In genomic region chr3:27910456-27910855, GRCh38 we compare ENCODE assay signal across 33 cellular contexts.
A peak's percentile ranks its signal among the peaks of the same experiment; 100 is the strongest.
DNase-seq lines count a peak whose midpoint lies in the region; ATAC-seq, FAIRE-seq and TF ChIP-seq lines count a peak whose summit lies in the region.
"Had no signal": no experiment of that assay in that cellular context is flagged by ENCODE, and none has a peak within 500 bp of the region (broad histone marks: within the 10 kb centered on the region; RNA-seq: fewer than 3 reads in every experiment).

No MANE protein-coding gene starts in this region.

- H3K27me3 Mint-ChIP-seq in neural progenitor cell (ENCODE audit: insufficient read depth, low read depth) (no peaks in the 10 kb centered on the region), osteocyte (ENCODE audit: unreplicated experiment) (peaks cover 3% of the 10 kb centered on the region)
- no peaks in the 10 kb centered on the region for H3K27me3 Mint-ChIP-seq in T-helper 2 cell treated with Interferon-gamma antibody and Interleukin-4, amounts not matched to agents 5 μg/mL and 100 μg/mL, for 36 hours (ENCODE audit: low read depth)
- H3K27me3 Mint-ChIP-seq: activated CD8-positive, alpha-beta memory T cell treated with anti-CD3 and anti-CD28 coated beads, Interleukin-2, amount 10 ng/mL, durations not matched to agents 7 days and 5 days; T-cell had no signal

- H4K20me1 ChIP-seq in neural progenitor cell (ENCODE audit: low read depth) (no peaks in the 10 kb centered on the region), HepG2 (ENCODE audit: insufficient read depth, low read length) (no peaks in the 10 kb centered on the region)

- H3K27ac ChIP-seq in neural progenitor cell (no peak overlapping the region), HepG2 (ENCODE audit: extremely low read length, insufficient read depth, low read length) (no peak overlapping the region)
- H3K27ac ChIP-seq: C4-2B, esophagus squamous epithelium, neutrophil, upper lobe of left lung had no signal

- TF ChIP-seq RAD21 in HepG2 (CRISPR knock-in tag; IDR thresholded peaks at IDR 0.05), result no peak

- intact Hi-C loops in HepG2 (cut with micrococcal nuclease; ENCODE audit: unreplicated experiment), result loop anchor here (10.0 kb wide), 1 partner anchor 414 kb away; no protein-coding TSS in a partner anchor

- H3K4me1 ChIP-seq in neural progenitor cell (no peaks in the 10 kb centered on the region), HepG2 (ENCODE audit: insufficient read depth, low read length) (no peaks in the 10 kb centered on the region)
- H3K4me1 ChIP-seq: Caco-2, esophagus squamous epithelium, upper lobe of left lung had no signal

- no peaks in the 10 kb centered on the region for H3F3A ChIP-seq in neural progenitor cell (ENCODE audit: low read depth)

- H3K36me3 ChIP-seq in neural progenitor cell (no peaks in the 10 kb centered on the region), HepG2 (replicated peaks in 1 of 2; ENCODE audit: control insufficient read depth in 1 of 2, insufficient read depth in 2 of 2, low read length in 2 of 2) (no peaks in the 10 kb centered on the region)
- H3K36me3 ChIP-seq: esophagus squamous epithelium, neutrophil, upper lobe of left lung had no signal

- H3K9me3 ChIP-seq in neural progenitor cell (ENCODE audit: low read depth) (no peaks in the 10 kb centered on the region), HepG2 (ENCODE audit: low read length) (no peaks in the 10 kb centered on the region)
- H3K9me3 ChIP-seq: Caco-2, esophagus squamous epithelium, neutrophil, upper lobe of left lung had no signal

- H3K4me2 ChIP-seq in neural progenitor cell (peak overlapping the region; percentile 4), HepG2 (ENCODE audit: low read depth, low read length) (no peak overlapping the region)

- H3K4me1 Mint-ChIP-seq in neural progenitor cell, result peaks cover 2% of the 10 kb centered on the region
- peaks cover 3% of the 10 kb centered on the region for H3K4me1 Mint-ChIP-seq in T-helper 2 cell treated with Interferon-gamma antibody and Interleukin-4, amounts not matched to agents 5 μg/mL and 100 μg/mL, for 36 hours (ENCODE audit: low read depth)
- H3K4me1 Mint-ChIP-seq in osteocyte (ENCODE audit: unreplicated experiment), result no peaks in the 10 kb centered on the region
- H3K4me1 Mint-ChIP-seq: naive B cell had no signal

- ATAC-seq in HG02884 (IDR thresholded peaks at IDR 0.05; ENCODE audit: unreplicated experiment) (no peak), HepG2 (no peak)
- ATAC-seq: activated CD8-positive, alpha-beta memory T cell treated with anti-CD3 and anti-CD28 coated beads, Interleukin-2, amount 10 ng/mL, durations not matched to agents 7 days and 5 days; activated T-cell treated with anti-CD3 and anti-CD28 coated beads, Interleukin-2, amount 50 U/mL, for 4 hours; HCT116; Panc1; stimulated activated effector memory CD8-positive, alpha-beta T cell treated with anti-CD3 and anti-CD28 coated beads, Interleukin-12 subunit alpha, Interleukin-12 subunit beta, amount 100 ng/mL, for 72 hours; T-cell had no signal

- no TSS peak for BruUV-seq in HepG2 (replicated peaks; lab: Mats Ljungman, UMichigan)

- H3K27ac Mint-ChIP-seq in neural progenitor cell (no peak overlapping the region), osteocyte (ENCODE audit: unreplicated experiment) (no peak overlapping the region)
- H3K27ac Mint-ChIP-seq in T-helper 2 cell treated with Interferon-gamma antibody and Interleukin-4, amounts not matched to agents 5 μg/mL and 100 μg/mL, for 36 hours, result no peak overlapping the region
- H3K27ac Mint-ChIP-seq: activated CD8-positive, alpha-beta memory T cell treated with anti-CD3 and anti-CD28 coated beads, Interleukin-2, amount 10 ng/mL, durations not matched to agents 7 days and 5 days; progenitor cell of endocrine pancreas; stimulated activated effector memory CD8-positive, alpha-beta T cell treated with anti-CD3 and anti-CD28 coated beads, Interleukin-12 subunit alpha, Interleukin-12 subunit beta, amount 100 ng/mL, for 72 hours had no signal

- TF ChIP-seq POLR2A in HepG2 (IDR thresholded peaks at IDR 0.05; ENCODE audit: insufficient read depth in 1 of 2, low read depth in 2 of 2, low read length in 2 of 2), result no peak

- DNase-seq in AG08395 (ENCODE audit: low spot score) (peak; percentile 17), GM04503 (ENCODE audit: low read depth) (peak; percentile 3), astrocyte of the hippocampus (ENCODE audit: low read depth, low spot score) (peak; percentile 36), neural progenitor cell (ENCODE audit: low spot score) (no peak), HepG2 (ENCODE audit: low spot score) (no peak), osteocyte (ENCODE audit: extremely low spot score, unreplicated experiment) (no peak)
- no peak for DNase-seq in T-helper 2 cell treated with Interferon-gamma antibody and Interleukin-4, amounts not matched to agents 5 μg/mL and 100 μg/mL, for 36 hours (ENCODE audit: low spot score)
- DNase-seq: activated CD4-positive, alpha-beta T cell treated with anti-CD3 and anti-CD28 coated beads, Interleukin-2, amount 50 U/mL, for 4 hours; activated CD4-positive, CD25-positive, alpha-beta regulatory T cell; activated CD8-positive, alpha-beta memory T cell treated with anti-CD3 and anti-CD28 coated beads, Interleukin-2, amount 10 ng/mL, durations not matched to agents 7 days and 5 days; activated gamma-delta T cell treated with Interleukin-2 at 50 U/mL for 16 hours; activated T-cell treated with anti-CD3 and anti-CD28 coated beads, Interleukin-2, amount 50 U/mL, for 4 hours; Caco-2; esophagus squamous epithelium; hippocampal formation; Karpas-422; MV-4-11; naive B cell; NCI-H1436; NCI-H2081 treated with DMSO at 0.1 percent for 48 hours; NCI-H226; substantia nigra; T-cell; upper lobe of left lung had no signal

- POLR2A ChIA-PET in HepG2 (lab: Yijun Ruan, JAX), result no interaction called here

- no peaks in the 10 kb centered on the region for H3K36me3 Mint-ChIP-seq in neural progenitor cell
- H3K36me3 Mint-ChIP-seq in T-helper 2 cell treated with Interferon-gamma antibody and Interleukin-4, amounts not matched to agents 5 μg/mL and 100 μg/mL, for 36 hours (ENCODE audit: low read depth), result no peaks in the 10 kb centered on the region
- H3K36me3 Mint-ChIP-seq in osteocyte (ENCODE audit: unreplicated experiment), result no peaks in the 10 kb centered on the region
- H3K36me3 Mint-ChIP-seq: activated CD8-positive, alpha-beta memory T cell treated with anti-CD3 and anti-CD28 coated beads, Interleukin-2, amount 10 ng/mL, durations not matched to agents 7 days and 5 days; brain; naive B cell; stimulated activated effector memory CD8-positive, alpha-beta T cell treated with anti-CD3 and anti-CD28 coated beads, Interleukin-12 subunit alpha, Interleukin-12 subunit beta, amount 100 ng/mL, for 72 hours; T-cell had no signal

- H3K27me3 ChIP-seq in neural progenitor cell (no peaks in the 10 kb centered on the region), HepG2 (ENCODE audit: control insufficient read depth in 1 of 2, insufficient read depth in 2 of 2, low read length in 2 of 2) (no peaks in the 10 kb centered on the region)
- H3K27me3 ChIP-seq: esophagus squamous epithelium, neutrophil, upper lobe of left lung had no signal

- CTCF ChIA-PET in HepG2 (lab: Yijun Ruan, JAX; ENCODE audit: low intra/inter-chr PET ratio, low total read pairs), result no interaction called here

- H3K4me3 ChIP-seq in neural progenitor cell (no peak overlapping the region), HepG2 (replicated peaks in 1 of 3; ENCODE audit: insufficient read depth in 1 of 3, low read depth in 2 of 3, low read length in 3 of 3) (no peak overlapping the region)
- H3K4me3 ChIP-seq: esophagus squamous epithelium, upper lobe of left lung had no signal

- H3K9ac ChIP-seq in neural progenitor cell (no peak overlapping the region), HepG2 (ENCODE audit: insufficient read depth, low read depth, low read length) (no peak overlapping the region)

- in situ Hi-C loops in HepG2 (cut with HindIII; ENCODE audit: extremely low pct_ligation_motif_present, low pct_unique_long_range_greater_than_20kb), result no loop called here

- FAIRE-seq in HepG2 (lab: Jason Lieb, UNC), result no peak
- FAIRE-seq: G401.6 had no signal

- H3K9me3 Mint-ChIP-seq in neural progenitor cell (peaks cover 2% of the 10 kb centered on the region), osteocyte (ENCODE audit: unreplicated experiment) (no peaks in the 10 kb centered on the region)
- no peaks in the 10 kb centered on the region for H3K9me3 Mint-ChIP-seq in T-helper 2 cell treated with Interferon-gamma antibody and Interleukin-4, amounts not matched to agents 5 μg/mL and 100 μg/mL, for 36 hours
- H3K9me3 Mint-ChIP-seq: activated T-cell treated with anti-CD3 and anti-CD28 coated beads, Interleukin-2, amount 50 U/mL, for 4 hours; brain; naive B cell; stimulated activated effector memory CD8-positive, alpha-beta T cell treated with anti-CD3 and anti-CD28 coated beads, Interleukin-12 subunit alpha, Interleukin-12 subunit beta, amount 100 ng/mL, for 72 hours; T-cell had no signal

- WGBS in HepG2 (ENCODE audit: low lambda C conversion rate), result 1% methylated on average over 4 of the region's 4 CpGs

- no peak overlapping the region for H3K4me3 Mint-ChIP-seq in neural progenitor cell
- no peak overlapping the region for H3K4me3 Mint-ChIP-seq in T-helper 2 cell treated with Interferon-gamma antibody and Interleukin-4, amounts not matched to agents 5 μg/mL and 100 μg/mL, for 36 hours
- no peak overlapping the region for H3K4me3 Mint-ChIP-seq in osteocyte (ENCODE audit: unreplicated experiment)
- H3K4me3 Mint-ChIP-seq: activated CD8-positive, alpha-beta memory T cell treated with anti-CD3 and anti-CD28 coated beads, Interleukin-2, amount 10 ng/mL, durations not matched to agents 7 days and 5 days; activated T-cell treated with anti-CD3 and anti-CD28 coated beads, Interleukin-2, amount 50 U/mL, for 4 hours; naive B cell; stimulated activated effector memory CD8-positive, alpha-beta T cell treated with anti-CD3 and anti-CD28 coated beads, Interleukin-12 subunit alpha, Interleukin-12 subunit beta, amount 100 ng/mL, for 72 hours; T-cell had no signal

- H3K79me2 ChIP-seq in neural progenitor cell (ENCODE audit: low read depth), result no peaks in the 10 kb centered on the region
- H3K79me2 ChIP-seq in HepG2 (ENCODE audit: insufficient read depth, low read length), result no peaks in the 10 kb centered on the region

- TF ChIP-seq CTCF in neural progenitor cell (IDR thresholded peaks at IDR 0.05) (no peak), HepG2 (CRISPR knock-in tag; IDR thresholded peaks at IDR 0.05) (no peak), osteocyte (IDR thresholded peaks at IDR 0.05) (no peak)

- TF ChIP-seq EP300 in HepG2 (IDR thresholded peaks at IDR 0.05; ENCODE audit: low read depth in 2 of 2, low read length in 2 of 2), result no peak
- TF ChIP-seq EP300 in HepG2 (CRISPR knock-in tag; IDR thresholded peaks at IDR 0.05; ENCODE audit: borderline replicate concordance), result no peak

- H2AFZ ChIP-seq in neural progenitor cell (replicated peaks) (no peak overlapping the region), HepG2 (ENCODE audit: low read length) (no peak overlapping the region)

TF ChIP-seq in HepG2, 621 proteins besides CTCF, POLR2A, EP300 and RAD21 (continues in another document):
- TF ChIP-seq ZNF775 (CRISPR knock-in tag; IDR thresholded peaks at IDR 0.05; ENCODE audit: borderline replicate concordance) (no peak), SRF (IDR thresholded peaks at IDR 0.05; ENCODE audit: low read depth, low read length) (no peak), ZNF260 (CRISPR knock-in tag; IDR thresholded peaks at IDR 0.05; ENCODE audit: borderline replicate concordance, low read depth) (no peak)

Comparison
In these comparisons a context has a peak if more than half of its experiments do, and no peak if none do; other contexts are left out.
1. DNase-seq: peak in AG08395 (single experiment), GM04503 (single experiment) and astrocyte of the hippocampus (single experiment); none in neural progenitor cell (single experiment), T-helper 2 cell treated with Interferon-gamma antibody and Interleukin-4, amounts not matched to agents 5 μg/mL and 100 μg/mL, for 36 hours (single experiment), HepG2 (single experiment) and osteocyte (single experiment).